Comparison of ENCODE assay signal across 9 cellular contexts in the genomic region with DNA sequence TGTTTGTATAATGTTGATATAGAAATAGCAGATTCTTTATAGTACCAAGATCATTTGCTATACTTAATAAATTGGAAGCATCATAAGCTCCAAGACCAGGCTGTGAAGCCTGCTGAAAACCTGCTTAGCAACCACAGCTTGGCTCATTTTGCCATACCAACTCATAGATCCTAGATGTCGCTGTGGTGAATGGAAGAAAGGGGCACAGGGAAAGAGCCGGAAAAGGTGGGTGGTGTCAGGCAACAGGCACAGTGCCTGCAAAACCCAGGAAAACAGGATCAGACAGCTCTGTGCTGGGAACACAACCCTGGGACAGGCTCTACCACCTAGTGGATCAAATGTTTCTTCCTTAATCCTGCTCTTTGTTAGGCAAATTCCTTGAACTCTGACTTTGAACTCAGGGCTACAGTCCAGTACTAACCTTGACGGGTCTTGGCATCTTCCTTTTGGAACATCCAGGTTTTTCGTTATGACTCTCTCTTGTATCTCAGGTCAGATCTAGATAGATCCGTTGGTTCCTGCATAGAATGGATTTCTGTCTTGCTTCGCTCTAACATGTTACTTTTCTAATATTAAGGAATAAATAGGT. TPM values are rescaled to one million over a fixed set of nuclear protein-coding genes. Genes with fewer than 3 reads are reported as not detected.
DNase-seq lines count a peak whose midpoint lies in the region; ATAC-seq, FAIRE-seq and TF ChIP-seq lines count a peak whose summit lies in the region.
"Had no signal": no experiment of that assay in that cellular context is flagged by ENCODE, and none has a peak within 500 bp of the region (broad histone marks: within the 10 kb centered on the region; RNA-seq: fewer than 3 reads in every experiment).

No MANE protein-coding gene starts in this region.

- H3K56ac ChIP-seq in H1 (replicated peaks; ENCODE audit: insufficient read length, low read depth, low read length): no peak overlapping the region

- H3K36me3 ChIP-seq in cardiac muscle cell: peaks cover 3% of the 10 kb centered on the region
- H3K36me3 ChIP-seq in H1 (ENCODE audit: control insufficient read depth in 2 of 4, insufficient read depth in 4 of 4, low read length in 3 of 4): peaks cover 0 to 7% (median 1%) of the 10 kb centered on the region in 4 experiments; a peak in 2 of 8 replicates
- peaks cover 0 to 3% of the 10 kb centered on the region in 2 donors for H3K36me3 ChIP-seq in aorta (ENCODE audit: control insufficient read depth in 1 of 2, insufficient read depth in 2 of 2, low read length in 1 of 2)

- no peak overlapping the region for H4K8ac ChIP-seq in H1 (ENCODE audit: extremely low read depth, insufficient read depth, low read length)

- no peak overlapping the region for H2BK12ac ChIP-seq in H1 (ENCODE audit: low read depth, low read length)

- H3K9me3 ChIP-seq in cardiac muscle cell (ENCODE audit: low read depth) (no peaks in the 10 kb centered on the region), H1 (ENCODE audit: insufficient read depth in 2 of 2, low read depth in 1 of 2, low read length in 1 of 2) (peaks cover 4 to 8% of the 10 kb centered on the region in 2 experiments; a peak in 3 of 4 replicates), aorta (ENCODE audit: control insufficient read depth, low read length) (no peaks in the 10 kb centered on the region)

- no peak overlapping the region for H2BK5ac ChIP-seq in H1 (ENCODE audit: low read depth, low read length)

- DNase-seq in cardiac muscle cell (ENCODE audit: low read depth in 1 of 2, low spot score in 1 of 2) (peak; percentile 48 to 60), Right ventricle myocardium inferior (ENCODE audit: missing footprints) (no peak), H1 (ENCODE audit: low read depth in 1 of 2, low spot score in 2 of 2) (peak; percentile 52 to 59), medulla oblongata (ENCODE audit: extremely low spot score) (peak; percentile 74), aorta (peak in 1 of 2 donors; percentile 51), GM13976 (ENCODE audit: low spot score) (no peak), T1000 (lab: John Stamatoyannopoulos, UW) (no peak)
- DNase-seq: NCI-H2107 had no signal

- H2AFZ ChIP-seq in H1 (ENCODE audit: low read length): no peak overlapping the region

- H4K91ac ChIP-seq in H1 (replicated peaks; ENCODE audit: insufficient read length, low read length): no peak overlapping the region

- TF ChIP-seq EP300 in H1 (IDR thresholded peaks at IDR 0.05; ENCODE audit: borderline replicate concordance in 1 of 2, low read depth in 2 of 2, low read length in 2 of 2): peak in 1 of 2 experiments; percentile 52; a peak in 1 of 3 replicates

- H3K79me2 ChIP-seq in H1 (ENCODE audit: control insufficient read depth in 1 of 2, insufficient read depth in 2 of 2, low read length in 2 of 2): no peaks in the 10 kb centered on the region

- no peaks in the 10 kb centered on the region for H3K23me2 ChIP-seq in H1 (ENCODE audit: low read depth, low read length)

- no peak overlapping the region for H4K5ac ChIP-seq in H1 (ENCODE audit: insufficient read length, low read depth, low read length)

- H3K14ac ChIP-seq in H1 (ENCODE audit: insufficient read length): no peak overlapping the region

- no peaks in the 10 kb centered on the region for H3K27me3 ChIP-seq in cardiac muscle cell
- no peaks in the 10 kb centered on the region for H3K27me3 ChIP-seq in H1 (replicated peaks in 1 of 4; ENCODE audit: control insufficient read depth in 3 of 4, extremely low read depth in 1 of 4, insufficient read depth in 3 of 4, low read length in 3 of 4)
- no peaks in the 10 kb centered on the region for H3K27me3 ChIP-seq in aorta (ENCODE audit: control insufficient read depth in 1 of 2, insufficient read depth in 2 of 2, low read length in 1 of 2)

- no peaks in the 10 kb centered on the region for H3K4me1 ChIP-seq in cardiac muscle cell (ENCODE audit: low read depth)
- peaks cover 0 to 7% (median 1%) of the 10 kb centered on the region in 4 experiments; a peak in 3 of 7 replicates for H3K4me1 ChIP-seq in H1 (replicated peaks in 1 of 4; ENCODE audit: control insufficient read depth in 3 of 4, insufficient read depth in 4 of 4, low read length in 3 of 4)
- H3K4me1 ChIP-seq in aorta (ENCODE audit: control insufficient read depth in 1 of 2, insufficient read depth in 2 of 2, low read length in 2 of 2): peaks cover 0 to 7% of the 10 kb centered on the region in 2 donors

- TF ChIP-seq POLR2A in H1 (IDR thresholded peaks at IDR 0.05; ENCODE audit: control extremely low read depth in 1 of 2, low read depth in 2 of 2, low read length in 2 of 2): no peak

- in situ Hi-C loops in GM13976 (cut with MboI; ENCODE audit: low sequenced_read_pairs, unreplicated experiment): no loop called here

- H3K79me1 ChIP-seq in H1 (ENCODE audit: low read depth, low read length): no peaks in the 10 kb centered on the region

- POLR2A ChIA-PET in H1 (lab: Charles Lee; ENCODE audit: partially characterized antibody): interaction anchor here (0.5 to 2.2 kb wide), 3 partner anchors 32 to 108 kb away, joined by 3 to 5 read pairs (median 4); partner anchors contain the start of gene TWSG1

- no peak overlapping the region for H2BK120ac ChIP-seq in H1 (replicated peaks; ENCODE audit: low read depth, low read length)

- peak; percentile 53 to 65 for TF ChIP-seq RAD21 in H1 (IDR thresholded peaks at IDR 0.05 in 1 of 2, conservative IDR thresholded peaks at IDR 0.05 in 1 of 2; ENCODE audit: low read depth in 2 of 2, low read length in 2 of 2)

- WGBS in H1 (ENCODE audit: extremely low coverage in 1 of 2, insufficient coverage in 1 of 2, insufficient read length in 1 of 2, insufficient replicate concordance in 2 of 2, low coverage in 1 of 2, low lambda C conversion rate in 2 of 2, missing lambda C conversion rate in 1 of 2), 2 experiments: 59% methylated on average over 6 of the region's 6 CpGs; no CpG with 5 or more reads in 1 of the 2 experiments
- 26 to 28% methylated on average over 6 of the region's 6 CpGs for WGBS in aorta, 2 donors

- no peak overlapping the region for H2AK5ac ChIP-seq in H1 (ENCODE audit: low read depth, low read length)

- H3K23ac ChIP-seq in H1 (ENCODE audit: insufficient read length): no peak overlapping the region

- no peaks in the 10 kb centered on the region for H4K20me1 ChIP-seq in H1 (replicated peaks in 1 of 2; ENCODE audit: control insufficient read depth in 1 of 2, insufficient read depth in 2 of 2, low read length in 2 of 2)

- H2BK20ac ChIP-seq in H1 (ENCODE audit: low read length): no peak overlapping the region

- H3K27ac ChIP-seq in cardiac muscle cell (no peak overlapping the region), H1 (ENCODE audit: low read depth, low read length) (no peak overlapping the region), aorta (ENCODE audit: low read depth in 1 of 2, low read length in 2 of 2) (peak overlapping the region in 1 of 2 donors; percentile 75)

- no peak overlapping the region for H2BK15ac ChIP-seq in H1 (ENCODE audit: low read length)

- FAIRE-seq in H1 (lab: Jason Lieb, UNC): peak; percentile 98

- no peak overlapping the region for H3K4ac ChIP-seq in H1 (replicated peaks; ENCODE audit: insufficient read length, low read depth, low read length)

- H3K18ac ChIP-seq in H1 (ENCODE audit: extremely low read depth, low read length): no peak overlapping the region

- no peak overlapping the region for H3K9ac ChIP-seq in H1 (replicated peaks in 1 of 4; ENCODE audit: extremely low read depth in 1 of 4, low read depth in 3 of 4, low read length in 3 of 4)

- no peak overlapping the region for H3K4me3 ChIP-seq in cardiac muscle cell
- no peak overlapping the region for H3K4me3 ChIP-seq in H1 (ENCODE audit: extremely low read depth in 1 of 4, insufficient read depth in 2 of 4, low read depth in 3 of 4, low read length in 4 of 4)
- H3K4me3 ChIP-seq in aorta (ENCODE audit: low read length in 2 of 2): no peak overlapping the region

- TF ChIP-seq CTCF in cardiac muscle cell (IDR thresholded peaks at IDR 0.05; ENCODE audit: low read depth, low read length) (peak; percentile 36), H1 (IDR thresholded peaks at IDR 0.05; ENCODE audit: control extremely low read depth in 1 of 3, insufficient read depth in 1 of 3, low read depth in 1 of 3, low read length in 3 of 3) (peak; percentile 27 to 77 (median 68)), GM13976 (IDR thresholded peaks at IDR 0.05; ENCODE audit: borderline replicate concordance, control extremely low read depth, extremely low read depth, insufficient read depth, missing control alignments) (no peak)

- no peak for ATAC-seq in Right ventricle myocardium inferior
- peak; percentile 73 for ATAC-seq in aorta (ENCODE audit: low FRiP score)
- ATAC-seq in GM19397 (IDR thresholded peaks at IDR 0.05; ENCODE audit: unreplicated experiment): no peak

- H3K4me2 ChIP-seq in H1 (ENCODE audit: insufficient read depth in 1 of 2, low read depth in 2 of 2, low read length in 2 of 2): no peak overlapping the region; a peak in 1 of 4 replicates

- CTCF ChIA-PET in H1 (lab: Charles Lee; ENCODE audit: partially characterized antibody): interaction anchor here (0.6 to 3.4 kb wide), 21 partner anchors 9 to 205 kb away, joined by 3 to 21 read pairs (median 3); no protein-coding TSS in a partner anchor

- intact Hi-C loops in Right ventricle myocardium inferior (cut with DNase I): no loop called here
- intact Hi-C loops in aorta (cut with DNase I): loop anchor here in 1 of 2 donors (10.0 kb wide), 2 partner anchors 109 to 149 kb away; partner anchors contain the start of gene RALBP1

TF ChIP-seq in H1, 55 proteins besides CTCF, POLR2A, EP300 and RAD21 (continues in another document):
- peak; percentile 69; the same call in 1 of the 2 replicates for TF ChIP-seq RFX5 (IDR thresholded peaks at IDR 0.05; ENCODE audit: borderline replicate concordance, low read depth, low read length)
- TF ChIP-seq SP1 (IDR thresholded peaks at IDR 0.05; ENCODE audit: low read depth, low read length): peak; percentile 78; the same call in 1 of the 2 replicates
- no peak for TF ChIP-seq CHD2 (IDR thresholded peaks at IDR 0.05; ENCODE audit: low read length)
- TF ChIP-seq TEAD4 (IDR thresholded peaks at IDR 0.05; ENCODE audit: low read depth, low read length): peak; percentile 38; the same call in 1 of the 2 replicates
- no peak for TF ChIP-seq RXRA (IDR thresholded peaks at IDR 0.05; ENCODE audit: insufficient read depth, low read depth, low read length)

RNA-seq across cellular contexts. Expression of gene TWSG1, which starts 31.6 kb away (rescaled TPM):
- total RNA-seq in cardiac muscle cell (19.4 and 20.9 TPM in 2 replicates), Right ventricle myocardium inferior (9.8 TPM), aorta (100 to 1,000 TPM; 100 to 148 TPM)
- polyA plus RNA-seq in cardiac muscle cell (21.2 and 31.7 TPM in 2 replicates), H1 (2011; rRNA removed) (11.8 TPM in 2 replicates), aorta (10 to 100 TPM; 51.7 to 80.4 TPM)
- 19.1 and 19.8 TPM in 2 replicates for total RNA-seq in H1 (2021; fragmentation: NEBNext Ultra II Directional; extraction: Animal tissue kit (Norgen Biotek cat#: 25700))
- 10.6 TPM for polyA plus RNA-seq in H1 (2011; cell fraction: cytosol; rRNA removed)
- 13.8 TPM for polyA plus RNA-seq in H1 (2011; cell fraction: nucleus; rRNA removed)
- polyA plus RNA-seq in H1 (2012, experiment 1 of 2): 15.5 to 24.9 TPM (median 20.0 TPM) in 4 replicates
- polyA plus RNA-seq in H1 (2012, experiment 2 of 2): 1.2 TPM
- 13.9 TPM for polyA plus RNA-seq in H1 (2013, experiment 1 of 2)
- polyA plus RNA-seq in H1 (2013, experiment 2 of 2): 15.6 TPM
- 40.6 and 49.2 TPM in 2 replicates for polyA minus RNA-seq in H1 (2011; rRNA and poly(A)+ RNA removed)
- polyA minus RNA-seq in H1 (2011; cell fraction: cytosol; rRNA and poly(A)+ RNA removed): 11.2 TPM
- 21.1 TPM for polyA minus RNA-seq in H1 (2011; cell fraction: nucleus; rRNA and poly(A)+ RNA removed)

Comparison
In these comparisons a context has a peak if more than half of its experiments do, and no peak if none do; other contexts are left out.
1. DNase-seq: peak in cardiac muscle cell (2 of 2), H1 (2 of 2) and medulla oblongata (single experiment); none in Right ventricle myocardium inferior (single experiment), GM13976 (single experiment) and T1000 (single experiment).